In the genomic region with DNA sequence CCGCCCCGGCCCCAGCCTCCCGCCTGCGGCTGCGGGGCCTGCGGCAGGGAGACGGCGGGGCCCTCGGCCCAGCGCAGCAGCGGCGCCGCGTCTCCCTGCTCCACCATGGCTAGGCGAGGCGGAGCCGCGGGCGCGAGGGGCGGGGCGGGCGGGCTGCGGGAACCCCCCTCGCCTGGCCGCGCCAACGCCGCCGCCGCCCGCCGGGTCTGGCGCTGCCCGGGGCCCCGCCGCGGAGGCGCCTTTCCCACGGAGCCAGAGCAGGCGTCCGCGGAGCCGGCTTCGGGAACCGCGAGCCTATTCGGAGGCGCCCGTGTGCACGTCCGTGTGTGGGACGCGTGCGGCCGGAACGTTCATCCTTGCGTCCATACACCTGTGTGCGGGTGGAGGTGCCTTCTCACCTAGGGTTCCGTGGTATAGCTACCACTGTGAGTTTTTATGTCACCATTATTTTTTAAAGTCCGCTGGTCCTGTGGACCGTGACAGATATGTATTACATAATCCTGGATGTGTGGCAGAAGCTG, we compare ENCODE assay signal across 8 cellular contexts. TPM values are rescaled to one million over a fixed set of nuclear protein-coding genes. Genes with fewer than 3 reads are reported as not detected.
A peak's percentile ranks its signal among the peaks of the same experiment; 100 is the strongest.
DNase-seq lines count a peak whose midpoint lies in the region; ATAC-seq and TF ChIP-seq lines count a peak whose summit lies in the region.

TSS of gene DENND11 (minus strand) at position 120 of the 521 bp plus-strand sequence. CDS start at position 107, 13 bp downstream.

- H3K4me3 ChIP-seq in HCT116 (replicated peaks in 1 of 2; ENCODE audit: low read depth in 1 of 2, low read length in 2 of 2): peak within 1 kb of the TSS; percentile 56 to 67

- peak within 1 kb of the TSS; percentile 77 for H3K4me2 ChIP-seq in HCT116 (ENCODE audit: low read length)

- peak; percentile 84 for DNase-seq in GM13977 (ENCODE audit: low spot score)
- no peak for DNase-seq in HCT116 (ENCODE audit: low read depth, low spot score)
- peak; percentile 67 for DNase-seq in NCI-H1092 (lab: John Stamatoyannopoulos, UW)
- DNase-seq in activated CD4-positive, alpha-beta T cell treated with anti-CD3 and anti-CD28 coated beads, Interleukin-2, amount 50 U/mL, for 1 hour: peak; percentile 50
- DNase-seq in ecto neural progenitor cell (ENCODE audit: low spot score): peak; percentile 64
- peak; percentile 47 for DNase-seq in medulla oblongata (ENCODE audit: extremely low spot score)
- DNase-seq in stimulated activated CD4-positive, alpha-beta T cell treated with anti-CD3 and anti-CD28 coated beads, TNF-alpha, amount 100 ng/mL, for 48 hours (ENCODE audit: low read depth in 3 of 3): peak in 2 of 3 donors; percentile 6 to 40
- DNase-seq in MV-4-11 (lab: John Stamatoyannopoulos, UW): no peak

- RAD21 ChIA-PET in HCT116 (lab: Charles Lee; ENCODE audit: low non-redundant PET in 1 of 2, low total read pairs in 2 of 2, uncharacterized antibody in 2 of 2, unreplicated experiment in 2 of 2): no interaction called here

- H3K9me2 ChIP-seq in HCT116 (ENCODE audit: insufficient read depth): no peaks in the 10 kb centered on the region

- H3K79me2 ChIP-seq in HCT116 (ENCODE audit: insufficient read depth, low read length): no peaks in the 10 kb centered on the region; the same call in 1 of the 2 replicates

- POLR2A ChIA-PET in HCT116 (lab: Charles Lee): no interaction called here

- H3K9me3 ChIP-seq in HCT116 (ENCODE audit: control insufficient read depth in 1 of 2, insufficient read depth in 1 of 2, low read depth in 1 of 2, low read length in 2 of 2): no peaks in the 10 kb centered on the region

- in situ Hi-C loops in GM13977 (cut with MboI; ENCODE audit: low pct_unique_long_range_greater_than_20kb, low sequenced_read_pairs, unreplicated experiment): no loop called here

- intact Hi-C loops in HCT116 (cut with micrococcal nuclease): no loop called here

- no TSS peak for BruUV-seq in HCT116 (replicated peaks; lab: Mats Ljungman, UMichigan)

- peaks cover 8 to 12% of the 10 kb centered on the region in 2 experiments; a peak in 2 of 4 replicates for H3K4me1 ChIP-seq in HCT116 (ENCODE audit: control insufficient read depth in 1 of 2, insufficient read depth in 2 of 2, low read length in 2 of 2)

- ATAC-seq in HCT116: peak; percentile 89

- H3K36me3 ChIP-seq in HCT116 (ENCODE audit: control insufficient read depth in 1 of 2, insufficient read depth in 2 of 2, low read length in 2 of 2): no peaks in the 10 kb centered on the region

- CTCF ChIA-PET in HCT116 (lab: Charles Lee): no interaction called here

- no peak for TF ChIP-seq CTCF in GM13977 (IDR thresholded peaks at IDR 0.05; ENCODE audit: extremely low read depth, insufficient read depth, missing control alignments)
- no peak for TF ChIP-seq CTCF in HCT116 (IDR thresholded peaks at IDR 0.05 in 2 of 3, conservative IDR thresholded peaks at IDR 0.05 in 1 of 3; ENCODE audit: borderline replicate concordance in 1 of 3, insufficient read depth in 1 of 3, low read depth in 2 of 3, low read length in 2 of 3)

- peak within 1 kb of the TSS; percentile 56 for H3K9ac ChIP-seq in HCT116 (ENCODE audit: low read length)

- no peak for TF ChIP-seq POLR2A in HCT116 (IDR thresholded peaks at IDR 0.05; ENCODE audit: borderline replicate concordance, extremely low read depth, insufficient read depth, insufficient read length)

- peak within 1 kb of the TSS; percentile 93 for H2AFZ ChIP-seq in HCT116 (ENCODE audit: low read depth, low read length, poor library complexity, severe bottlenecking)

- peak within 1 kb of the TSS; percentile 54; the same call in 1 of the 2 replicates for H3K27ac ChIP-seq in HCT116 (ENCODE audit: low read depth, low read length)

- H4K20me1 ChIP-seq in HCT116 (ENCODE audit: insufficient read depth): no peaks in the 10 kb centered on the region

- no peaks in the 10 kb centered on the region for H3K27me3 ChIP-seq in HCT116 (ENCODE audit: insufficient read depth, low read length)

- no peak for TF ChIP-seq RAD21 in HCT116 (IDR thresholded peaks at IDR 0.05; ENCODE audit: low read depth)

TF ChIP-seq in HCT116, 20 proteins besides CTCF, POLR2A, EP300 and RAD21:
- TF ChIP-seq EZH2phosphoT487 (IDR thresholded peaks at IDR 0.05; ENCODE audit: borderline replicate concordance): no peak
- 0 out of 2 replicates have a peak, but pooled peaks have one; percentile 19 for TF ChIP-seq SIN3A (IDR thresholded peaks at IDR 0.05; ENCODE audit: low read depth)
- no peak for TF ChIP-seq ZBTB33 (IDR thresholded peaks at IDR 0.05; ENCODE audit: extremely low read depth, insufficient replicate concordance, low read length)
- no peak for TF ChIP-seq CEBPB (IDR thresholded peaks at IDR 0.05; ENCODE audit: low read depth)
- peak; percentile 61 for TF ChIP-seq POLR2AphosphoS5 (IDR thresholded peaks at IDR 0.05; ENCODE audit: low read depth, low read length)
- TF ChIP-seq ZFX (IDR thresholded peaks at IDR 0.05): peak; percentile 43; the same call in 1 of the 2 replicates
- no peak for TF ChIP-seq SRF (IDR thresholded peaks at IDR 0.05; ENCODE audit: low read depth)

RNA-seq across cellular contexts. Expression of gene DENND11, which starts in this region (rescaled TPM):
- total RNA-seq in HCT116 (2021; ENCODE audit: unreplicated experiment): 23.4 TPM
- polyA plus RNA-seq in HCT116 (2012): 8.1 and 10.4 TPM in 2 replicates

Comparison
In these comparisons a context has a peak if more than half of its experiments do, and no peak if none do; other contexts are left out.
1. DNase-seq: peak in GM13977 (single experiment), NCI-H1092 (single experiment), activated CD4-positive, alpha-beta T cell treated with anti-CD3 and anti-CD28 coated beads, Interleukin-2, amount 50 U/mL, for 1 hour (single experiment), ecto neural progenitor cell (single experiment), medulla oblongata (single experiment) and stimulated activated CD4-positive, alpha-beta T cell treated with anti-CD3 and anti-CD28 coated beads, TNF-alpha, amount 100 ng/mL, for 48 hours (2 of 3); none in HCT116 (single experiment) and MV-4-11 (single experiment).